10 cellular contexts compared by ENCODE assay signal in the genomic region with DNA sequence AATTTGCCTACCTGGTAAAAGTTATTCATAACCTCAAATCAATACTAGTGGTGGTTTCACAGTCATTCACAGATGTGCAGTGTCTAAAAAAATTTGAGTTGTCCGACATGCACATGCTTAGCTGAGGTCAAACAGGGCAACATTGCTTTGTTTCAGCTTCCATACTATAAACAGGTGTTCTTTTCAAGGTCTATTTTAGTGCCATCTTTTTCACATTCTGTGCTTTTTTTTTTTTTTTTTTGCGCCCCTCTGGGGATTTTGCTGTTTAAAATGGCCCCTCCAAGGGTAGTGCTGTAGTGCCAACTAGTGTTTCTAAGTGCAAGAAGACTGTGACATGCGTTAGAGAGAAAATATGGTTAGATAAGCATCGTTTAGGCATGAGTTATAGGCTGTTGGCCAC. TPM values are rescaled to one million over a fixed set of nuclear protein-coding genes. Genes with fewer than 3 reads are reported as not detected.
A peak's percentile ranks its signal among the peaks of the same experiment; 100 is the strongest.
DNase-seq lines count a peak whose midpoint lies in the region; ATAC-seq and TF ChIP-seq lines count a peak whose summit lies in the region.
"Had no signal": no experiment of that assay in that cellular context is flagged by ENCODE, and none has a peak within 500 bp of the region (broad histone marks: within the 10 kb centered on the region; RNA-seq: fewer than 3 reads in every experiment).

No MANE protein-coding gene starts in this region.

- H3K36me3 ChIP-seq in KMS-11 (ENCODE audit: insufficient read depth) (peaks cover 12% of the 10 kb centered on the region; the same call in 1 of the 2 replicates), adrenal gland (replicated peaks in 1 of 2) (peaks cover 0 to 42% of the 10 kb centered on the region in 2 donors), right atrium auricular region (peaks cover 47% of the 10 kb centered on the region), lower lobe of right lung (peaks cover 83% of the 10 kb centered on the region)

- WGBS in adrenal gland, 4 donors, result 80 to 88% (median 85%) methylated on average over 4 of the region's 4 CpGs

- intact Hi-C loops in adrenal gland (cut with DNase I), result no loop called here
- intact Hi-C loops in lower lobe of right lung (cut with DNase I), result no loop called here

- in situ Hi-C loops in GM13976 (cut with MboI; ENCODE audit: low sequenced_read_pairs, unreplicated experiment), result no loop called here

- H3K9me3 ChIP-seq in adrenal gland (replicated peaks in 1 of 3) (no peaks in the 10 kb centered on the region), right atrium auricular region (no peaks in the 10 kb centered on the region), lower lobe of right lung (no peaks in the 10 kb centered on the region)

- peak overlapping the region; percentile 92 for H3K4me2 ChIP-seq in KMS-11

- DNase-seq in GM13976 (ENCODE audit: low spot score) (peak; percentile 46), adrenal gland (no peak), right atrium auricular region (ENCODE audit: low spot score) (no peak), lower lobe of right lung (no peak)
- DNase-seq in activated CD4-positive, alpha-beta T cell treated with anti-CD3 and anti-CD28 coated beads for 1 hour, result no peak
- DNase-seq: activated T-cell treated with anti-CD3 and anti-CD28 coated beads, Interleukin-2, amount 50 U/mL, for 72 hours; NCI-H82 had no signal

- H3K9ac ChIP-seq in KMS-11, result peak overlapping the region; percentile 51; the same call in 1 of the 2 replicates

- ATAC-seq in GM19438 (IDR thresholded peaks at IDR 0.05; ENCODE audit: low read depth, unreplicated experiment), result peak; percentile 96
- peak; percentile 91 for ATAC-seq in HG02885 (IDR thresholded peaks at IDR 0.05; ENCODE audit: poor library complexity, unreplicated experiment)
- ATAC-seq in lower lobe of right lung, result no peak
- ATAC-seq: activated T-cell treated with anti-CD3 and anti-CD28 coated beads, Interleukin-2, amount 50 U/mL, for 72 hours had no signal

- H4K20me1 ChIP-seq in KMS-11 (ENCODE audit: insufficient read depth), result no peaks in the 10 kb centered on the region

- peaks cover 68% of the 10 kb centered on the region for H3K4me1 ChIP-seq in KMS-11 (ENCODE audit: low read depth, poor library complexity, severe bottlenecking)
- H3K4me1 ChIP-seq in adrenal gland (replicated peaks in 1 of 2), result no peaks in the 10 kb centered on the region
- no peaks in the 10 kb centered on the region for H3K4me1 ChIP-seq in right atrium auricular region
- H3K4me1 ChIP-seq in lower lobe of right lung, result no peaks in the 10 kb centered on the region

- H2AFZ ChIP-seq in KMS-11 (ENCODE audit: low read depth), result no peak overlapping the region

- no peak for TF ChIP-seq POLR2A in adrenal gland (IDR thresholded peaks at IDR 0.05)

- no peaks in the 10 kb centered on the region for H3K27me3 ChIP-seq in KMS-11 (ENCODE audit: insufficient read depth, low read depth)
- no peaks in the 10 kb centered on the region for H3K27me3 ChIP-seq in adrenal gland
- no peaks in the 10 kb centered on the region for H3K27me3 ChIP-seq in right atrium auricular region
- no peaks in the 10 kb centered on the region for H3K27me3 ChIP-seq in lower lobe of right lung (ENCODE audit: low read depth)

- H3K4me3 ChIP-seq in KMS-11 (IDR thresholded peaks at IDR 0.05; ENCODE audit: insufficient read depth, low read depth, low read length) (no peak overlapping the region), adrenal gland (no peak overlapping the region), right atrium auricular region (no peak overlapping the region), lower lobe of right lung (no peak overlapping the region)

- H3K79me2 ChIP-seq in KMS-11 (ENCODE audit: insufficient read depth, low read depth), result peaks cover 79% of the 10 kb centered on the region

- peak; percentile 47 for TF ChIP-seq CTCF in GM13976 (IDR thresholded peaks at IDR 0.05; ENCODE audit: borderline replicate concordance, control extremely low read depth, extremely low read depth, insufficient read depth, missing control alignments)
- peak; percentile 41 for TF ChIP-seq CTCF in KMS-11 (conservative IDR thresholded peaks at IDR 0.05; ENCODE audit: low read depth, low read length)
- TF ChIP-seq CTCF in adrenal gland (IDR thresholded peaks at IDR 0.05), result no peak
- TF ChIP-seq CTCF in right atrium auricular region (IDR thresholded peaks at IDR 0.05), result no peak
- TF ChIP-seq CTCF in lower lobe of right lung (IDR thresholded peaks at IDR 0.05), result no peak

- H3K27ac ChIP-seq in KMS-11 (peak overlapping the region; percentile 94), adrenal gland (no peak overlapping the region), right atrium auricular region (no peak overlapping the region), lower lobe of right lung (no peak overlapping the region)

RNA-seq across cellular contexts. Expression of gene PHAX, which starts 14.5 kb away (rescaled TPM):
- total RNA-seq in adrenal gland (10 to 100 TPM; 23.4 to 56.5 (median 38.0) TPM), right atrium auricular region (10 to 100 TPM; 24.4 to 30.1 TPM), lower lobe of right lung (25.1 TPM)
- polyA plus RNA-seq in adrenal gland, result 10 to 100 TPM; 10.8 to 88.2 (median 15.6) TPM

RNA-seq across cellular contexts. Expression of gene ALDH7A1, which starts 20.3 kb away (rescaled TPM):
- total RNA-seq in adrenal gland (100 to 1,000 TPM in 1 of 8 donors, 10 to 100 TPM in 7; 37.5 to 112 (median 59.8) TPM), right atrium auricular region (10 to 100 TPM in 1 of 2 donors, 1 to 10 TPM in 1; 9.6 to 13.9 TPM), lower lobe of right lung (23.7 TPM)
- 100 to 1,000 TPM in 1 of 3 donors, 10 to 100 TPM in 2; 68.1 to 110 (median 91.7) TPM for polyA plus RNA-seq in adrenal gland

Comparison
In these comparisons a context has a peak if more than half of its experiments do, and no peak if none do; other contexts are left out.
1. CTCF ChIP-seq: peak in GM13976 (single experiment) and KMS-11 (single experiment); none in adrenal gland (0 of 6), right atrium auricular region (0 of 2) and lower lobe of right lung (single experiment).
2. ATAC-seq: peak in GM19438 (single experiment) and HG02885 (single experiment); none in lower lobe of right lung (0 of 2).